In the genomic region with DNA sequence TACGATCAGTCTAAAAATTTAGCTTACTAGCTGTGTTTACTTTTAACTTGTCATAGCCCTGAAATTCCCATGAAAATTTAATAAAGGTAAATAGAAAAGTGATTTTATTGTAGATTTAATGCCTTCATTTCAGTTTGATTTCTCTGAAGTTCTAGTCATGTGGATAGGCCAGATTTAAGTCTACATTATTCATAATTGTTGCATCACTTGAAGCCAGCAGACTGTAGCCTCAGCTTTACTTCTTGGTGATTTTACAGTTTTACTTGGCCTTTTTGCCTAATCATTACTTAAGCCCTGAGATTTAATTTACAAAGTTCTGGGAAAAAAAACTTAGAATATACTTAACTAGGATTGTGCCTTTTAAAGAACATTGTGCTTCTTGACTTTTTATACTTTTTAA, we compare ENCODE assay signal across 1 cellular context.
TF ChIP-seq lines count a peak whose summit lies in the region.

No MANE protein-coding gene starts in this region.

TF ChIP-seq in GM23338, 12 proteins besides CTCF, POLR2A, EP300 and RAD21 (continued from another document):
- no peak for TF ChIP-seq REST (IDR thresholded peaks at IDR 0.05; ENCODE audit: unreplicated experiment)
- no peak for TF ChIP-seq STAT1 (IDR thresholded peaks at IDR 0.05; ENCODE audit: unreplicated experiment)
- TF ChIP-seq JUNB (IDR thresholded peaks at IDR 0.05; ENCODE audit: unreplicated experiment) = no peak
- TF ChIP-seq, protein P1, sequence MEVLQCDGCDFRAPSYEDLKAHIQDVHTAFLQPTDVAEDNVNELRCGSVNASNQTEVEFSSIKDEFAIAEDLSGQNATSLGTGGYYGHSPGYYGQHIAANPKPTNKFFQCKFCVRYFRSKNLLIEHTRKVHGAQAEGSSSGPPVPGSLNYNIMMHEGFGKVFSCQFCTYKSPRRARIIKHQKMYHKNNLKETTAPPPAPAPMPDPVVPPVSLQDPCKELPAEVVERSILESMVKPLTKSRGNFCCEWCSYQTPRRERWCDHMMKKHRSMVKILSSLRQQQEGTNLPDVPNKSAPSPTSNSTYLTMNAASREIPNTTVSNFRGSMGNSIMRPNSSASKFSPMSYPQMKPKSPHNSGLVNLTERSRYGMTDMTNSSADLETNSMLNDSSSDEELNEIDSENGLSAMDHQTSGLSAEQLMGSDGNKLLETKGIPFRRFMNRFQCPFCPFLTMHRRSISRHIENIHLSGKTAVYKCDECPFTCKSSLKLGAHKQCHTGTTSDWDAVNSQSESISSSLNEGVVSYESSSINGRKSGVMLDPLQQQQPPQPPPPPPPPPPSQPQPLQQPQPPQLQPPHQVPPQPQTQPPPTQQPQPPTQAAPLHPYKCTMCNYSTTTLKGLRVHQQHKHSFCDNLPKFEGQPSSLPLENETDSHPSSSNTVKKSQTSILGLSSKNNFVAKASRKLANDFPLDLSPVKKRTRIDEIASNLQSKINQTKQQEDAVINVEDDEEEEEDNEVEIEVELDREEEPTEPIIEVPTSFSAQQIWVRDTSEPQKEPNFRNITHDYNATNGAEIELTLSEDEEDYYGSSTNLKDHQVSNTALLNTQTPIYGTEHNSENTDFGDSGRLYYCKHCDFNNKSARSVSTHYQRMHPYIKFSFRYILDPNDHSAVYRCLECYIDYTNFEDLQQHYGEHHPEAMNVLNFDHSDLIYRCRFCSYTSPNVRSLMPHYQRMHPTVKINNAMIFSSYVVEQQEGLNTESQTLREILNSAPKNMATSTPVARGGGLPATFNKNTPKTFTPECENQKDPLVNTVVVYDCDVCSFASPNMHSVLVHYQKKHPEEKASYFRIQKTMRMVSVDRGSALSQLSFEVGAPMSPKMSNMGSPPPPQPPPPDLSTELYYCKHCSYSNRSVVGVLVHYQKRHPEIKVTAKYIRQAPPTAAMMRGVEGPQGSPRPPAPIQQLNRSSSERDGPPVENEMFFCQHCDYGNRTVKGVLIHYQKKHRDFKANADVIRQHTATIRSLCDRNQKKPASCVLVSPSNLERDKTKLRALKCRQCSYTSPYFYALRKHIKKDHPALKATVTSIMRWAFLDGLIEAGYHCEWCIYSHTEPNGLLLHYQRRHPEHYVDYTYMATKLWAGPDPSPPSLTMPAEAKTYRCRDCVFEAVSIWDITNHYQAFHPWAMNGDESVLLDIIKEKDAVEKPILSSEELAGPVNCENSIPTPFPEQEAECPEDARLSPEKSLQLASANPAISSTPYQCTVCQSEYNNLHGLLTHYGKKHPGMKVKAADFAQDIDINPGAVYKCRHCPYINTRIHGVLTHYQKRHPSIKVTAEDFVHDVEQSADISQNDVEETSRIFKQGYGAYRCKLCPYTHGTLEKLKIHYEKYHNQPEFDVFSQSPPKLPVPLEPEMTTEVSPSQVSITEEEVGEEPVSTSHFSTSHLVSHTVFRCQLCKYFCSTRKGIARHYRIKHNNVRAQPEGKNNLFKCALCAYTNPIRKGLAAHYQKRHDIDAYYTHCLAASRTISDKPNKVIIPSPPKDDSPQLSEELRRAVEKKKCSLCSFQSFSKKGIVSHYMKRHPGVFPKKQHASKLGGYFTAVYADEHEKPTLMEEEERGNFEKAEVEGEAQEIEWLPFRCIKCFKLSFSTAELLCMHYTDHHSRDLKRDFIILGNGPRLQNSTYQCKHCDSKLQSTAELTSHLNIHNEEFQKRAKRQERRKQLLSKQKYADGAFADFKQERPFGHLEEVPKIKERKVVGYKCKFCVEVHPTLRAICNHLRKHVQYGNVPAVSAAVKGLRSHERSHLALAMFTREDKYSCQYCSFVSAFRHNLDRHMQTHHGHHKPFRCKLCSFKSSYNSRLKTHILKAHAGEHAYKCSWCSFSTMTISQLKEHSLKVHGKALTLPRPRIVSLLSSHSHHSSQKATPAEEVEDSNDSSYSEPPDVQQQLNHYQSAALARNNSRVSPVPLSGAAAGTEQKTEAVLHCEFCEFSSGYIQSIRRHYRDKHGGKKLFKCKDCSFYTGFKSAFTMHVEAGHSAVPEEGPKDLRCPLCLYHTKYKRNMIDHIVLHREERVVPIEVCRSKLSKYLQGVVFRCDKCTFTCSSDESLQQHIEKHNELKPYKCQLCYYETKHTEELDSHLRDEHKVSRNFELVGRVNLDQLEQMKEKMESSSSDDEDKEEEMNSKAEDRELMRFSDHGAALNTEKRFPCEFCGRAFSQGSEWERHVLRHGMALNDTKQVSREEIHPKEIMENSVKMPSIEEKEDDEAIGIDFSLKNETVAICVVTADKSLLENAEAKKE (CRISPR knock-in tag; IDR thresholded peaks at IDR 0.05) = no peak
- TF ChIP-seq ZNF331 (CRISPR knock-in tag; IDR thresholded peaks at IDR 0.05; ENCODE audit: low read depth) = no peak
- no peak for TF ChIP-seq EZH2phosphoT487 (IDR thresholded peaks at IDR 0.05; ENCODE audit: unreplicated experiment)
